In genomic region chr2:30230479-30230854, GRCh38 we compare ENCODE assay signal across 8 cellular contexts. TPM values are rescaled to one million over a fixed set of nuclear protein-coding genes. Genes with fewer than 3 reads are reported as not detected.
A peak's percentile ranks its signal among the peaks of the same experiment; 100 is the strongest.
DNase-seq lines count a peak whose midpoint lies in the region; ATAC-seq and TF ChIP-seq lines count a peak whose summit lies in the region.

No MANE protein-coding gene starts in this region.

- H3K4me1 Mint-ChIP-seq in activated CD4-positive, alpha-beta memory T cell treated with anti-CD3 and anti-CD28 coated beads for 36 hours (ENCODE audit: low read depth): peaks cover 63% of the 10 kb centered on the region

- H4K20me1 ChIP-seq in osteoblast (ENCODE audit: insufficient read depth, low read length): peaks cover 19% of the 10 kb centered on the region

- peak overlapping the region; percentile 79 for H3K27ac Mint-ChIP-seq in activated CD4-positive, alpha-beta memory T cell treated with anti-CD3 and anti-CD28 coated beads for 36 hours

- no peaks in the 10 kb centered on the region for H3K27me3 Mint-ChIP-seq in activated CD4-positive, alpha-beta memory T cell treated with anti-CD3 and anti-CD28 coated beads for 36 hours

- H3K27ac ChIP-seq in osteoblast (ENCODE audit: low read depth, low read length): peak overlapping the region; percentile 67

- peak overlapping the region; percentile 76 for H3K4me3 Mint-ChIP-seq in activated CD4-positive, alpha-beta memory T cell treated with anti-CD3 and anti-CD28 coated beads for 36 hours

- POLR2A ChIA-PET in activated CD4-positive, alpha-beta memory T cell treated with anti-CD3 and anti-CD28 coated beads for 36 hours (lab: Charles Lee): interaction anchor here (0.9 to 8.8 kb wide), 11 partner anchors 7 to 216 kb away, joined by 3 to 114 read pairs (median 9); partner anchors contain the start of genes LCLAT1 and YPEL5

- intact Hi-C loops in activated CD4-positive, alpha-beta memory T cell treated with anti-CD3 and anti-CD28 coated beads for 36 hours (cut with micrococcal nuclease): no loop called here

- H3K36me3 Mint-ChIP-seq in activated CD4-positive, alpha-beta memory T cell treated with anti-CD3 and anti-CD28 coated beads for 36 hours: peaks cover 17% of the 10 kb centered on the region

- DNase-seq in GM12864 (ENCODE audit: low read depth) (no peak), fibroblast of villous mesenchyme (ENCODE audit: low read depth) (peak; percentile 54), osteoblast (ENCODE audit: insufficient read length, low spot score, missing footprints) (peak; percentile 92)
- peak; percentile 31 for DNase-seq in activated CD4-positive, alpha-beta memory T cell treated with anti-CD3 and anti-CD28 coated beads for 36 hours
- DNase-seq in central memory CD4-positive, alpha-beta T cell: no peak

- H3K36me3 ChIP-seq in osteoblast (ENCODE audit: insufficient read depth, low read length): peaks cover under 1% of the 10 kb centered on the region

- TF ChIP-seq CTCF in GM12864 (IDR thresholded peaks at IDR 0.05; ENCODE audit: low read depth, low read length, missing control alignments) (no peak), fibroblast of villous mesenchyme (IDR thresholded peaks at IDR 0.05; ENCODE audit: insufficient read depth, low read depth, low read length) (no peak), osteoblast (IDR thresholded peaks at IDR 0.05; ENCODE audit: extremely low read depth, low read depth, low read length) (no peak)

- ATAC-seq in HG02970 (IDR thresholded peaks at IDR 0.05; ENCODE audit: low FRiP score, unreplicated experiment) (no peak), GM19324 (IDR thresholded peaks at IDR 0.05; ENCODE audit: low FRiP score, unreplicated experiment) (no peak), HG02623 (IDR thresholded peaks at IDR 0.05; ENCODE audit: unreplicated experiment) (no peak)

- no peaks in the 10 kb centered on the region for H3K27me3 ChIP-seq in osteoblast (ENCODE audit: insufficient read depth, low read length)

- H3K79me2 ChIP-seq in osteoblast (ENCODE audit: insufficient read depth, low read length): peaks cover 9% of the 10 kb centered on the region

- peak overlapping the region; percentile 95 for H3K4me2 ChIP-seq in osteoblast (ENCODE audit: insufficient read depth, low read length)

- peak overlapping the region; percentile 80 for H2AFZ ChIP-seq in osteoblast (ENCODE audit: low read length)

- CTCF ChIA-PET in activated CD4-positive, alpha-beta memory T cell treated with anti-CD3 and anti-CD28 coated beads for 36 hours (lab: Charles Lee): interaction anchor here (0.9 to 7.7 kb wide), 12 partner anchors 8 to 484 kb away, joined by 3 to 79 read pairs (median 7); no protein-coding TSS in a partner anchor

- no peaks in the 10 kb centered on the region for H3K9me3 ChIP-seq in osteoblast (ENCODE audit: low read depth, low read length)

- H3K4me3 ChIP-seq in GM12864 (ENCODE audit: low read depth, low read length) (peak overlapping the region; percentile 62), fibroblast of villous mesenchyme (ENCODE audit: low read depth, low read length) (peak overlapping the region; percentile 65), osteoblast (ENCODE audit: insufficient read depth, low read length) (peak overlapping the region; percentile 83)

- peaks cover 51% of the 10 kb centered on the region for H3K4me1 ChIP-seq in osteoblast (ENCODE audit: insufficient read depth, low read length)

- no peaks in the 10 kb centered on the region for H3K9me3 Mint-ChIP-seq in activated CD4-positive, alpha-beta memory T cell treated with anti-CD3 and anti-CD28 coated beads for 36 hours

RNA-seq across cellular contexts. Expression of gene LBH, which starts 0.9 kb away (rescaled TPM):
- total RNA-seq in activated CD4-positive, alpha-beta memory T cell treated with anti-CD3 and anti-CD28 coated beads for 36 hours: 100 to 1,000 TPM; 109 to 112 TPM
- total RNA-seq in fibroblast of villous mesenchyme (548 and 803 TPM in 2 replicates), osteoblast (270 and 272 TPM in 2 replicates)

Comparison
In these comparisons a context has a peak if more than half of its experiments do, and no peak if none do; other contexts are left out.
1. DNase-seq: peak in activated CD4-positive, alpha-beta memory T cell treated with anti-CD3 and anti-CD28 coated beads for 36 hours (single experiment), fibroblast of villous mesenchyme (single experiment) and osteoblast (single experiment); none in GM12864 (single experiment) and central memory CD4-positive, alpha-beta T cell (single experiment).
2. Peak in every context shown above with its lines, with median percentiles within 50 percentile points of each other: H3K4me3 ChIP-seq.